12 cellular contexts compared by ENCODE assay signal in the genomic region with DNA sequence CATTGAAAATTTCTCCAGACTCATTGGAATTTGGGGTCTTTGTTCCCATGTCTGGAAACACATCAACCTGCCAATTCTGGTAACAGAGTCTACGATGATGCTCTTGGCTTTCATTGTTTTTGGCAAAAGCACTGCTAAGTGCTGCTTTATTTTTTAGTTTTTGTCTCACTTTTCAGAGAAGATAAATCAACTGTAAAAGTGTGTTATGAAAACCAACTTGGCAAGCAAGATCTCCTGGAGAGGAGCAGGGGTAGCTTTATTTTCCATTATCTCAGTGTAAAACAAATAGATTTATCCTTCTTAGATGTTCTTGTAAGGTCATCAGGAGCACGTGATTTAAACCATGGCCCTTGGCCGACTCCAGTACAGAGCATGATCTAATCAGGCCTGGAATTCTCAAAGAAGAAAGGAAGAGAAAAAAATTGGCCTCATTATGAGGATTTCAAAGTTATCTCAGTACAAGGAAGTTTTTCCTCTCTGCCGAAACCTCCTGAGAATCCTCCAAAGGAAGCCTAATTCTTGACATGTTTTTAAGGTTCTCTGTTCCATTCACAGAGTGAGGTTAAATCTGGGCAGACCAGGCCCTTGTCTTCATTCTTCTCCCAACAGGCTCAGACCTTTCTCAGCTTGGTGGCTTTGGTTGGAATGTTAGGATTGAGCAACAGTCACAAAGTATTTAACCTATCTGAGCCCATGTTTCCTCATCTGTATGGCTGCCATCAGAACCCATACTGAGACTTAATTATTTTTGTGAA. TPM values are rescaled to one million over a fixed set of nuclear protein-coding genes. Genes with fewer than 3 reads are reported as not detected.
DNase-seq lines count a peak whose midpoint lies in the region; ATAC-seq and TF ChIP-seq lines count a peak whose summit lies in the region.
"Had no signal": no experiment of that assay in that cellular context is flagged by ENCODE, and none has a peak within 500 bp of the region (broad histone marks: within the 10 kb centered on the region; RNA-seq: fewer than 3 reads in every experiment).

No MANE protein-coding gene starts in this region.

- peak overlapping the region; percentile 6 for H2AFZ ChIP-seq in IMR-90 (replicated peaks; ENCODE audit: low read length, poor library complexity)

- H3K27ac ChIP-seq in IMR-90 (ENCODE audit: insufficient read depth, low read length): peak overlapping the region; percentile 99

- no peaks in the 10 kb centered on the region for H3K9me3 ChIP-seq in IMR-90 (ENCODE audit: control insufficient read depth, insufficient read depth, low read length)

- POLR2A ChIA-PET in IMR-90 (lab: Charles Lee; ENCODE audit: unreplicated experiment): no interaction called here

- BruUV-seq in IMR-90 (replicated peaks; lab: Mats Ljungman, UMichigan): no TSS peak

- no peak for TF ChIP-seq CTCF in IMR-90 (conservative IDR thresholded peaks at IDR 0.05; ENCODE audit: low read depth, low read length)

- peak overlapping the region; percentile 95 for H3K23ac ChIP-seq in IMR-90 (ENCODE audit: low read depth, low read length)

- H3K79me1 ChIP-seq in IMR-90 (ENCODE audit: low read depth in 1 of 2, low read length in 2 of 2): peaks cover 0 to 6% of the 10 kb centered on the region in 2 experiments; a peak in 1 of 4 replicates

- peaks cover 19% of the 10 kb centered on the region for H3K9me1 ChIP-seq in IMR-90 (ENCODE audit: insufficient read depth, low read length)

- peak overlapping the region; percentile 97 for H2BK120ac ChIP-seq in IMR-90 (ENCODE audit: low read depth, low read length)

- peak overlapping the region; percentile 98 for H2BK20ac ChIP-seq in IMR-90 (ENCODE audit: low read depth, low read length)

- H3K9ac ChIP-seq in IMR-90 (ENCODE audit: low read depth, low read length): peak overlapping the region; percentile 69

- peak overlapping the region; percentile 95 for H4K5ac ChIP-seq in IMR-90 (ENCODE audit: low read depth, low read length)

- no peak overlapping the region for H3K4me3 ChIP-seq in IMR-90 (ENCODE audit: insufficient read depth, low read depth, low read length)

- WGBS in IMR-90 (ENCODE audit: extremely low coverage in 2 of 2, insufficient read length in 1 of 2), 2 experiments: no CpG with 5 or more reads among the region's 4 CpGs

- H2AK9ac ChIP-seq in IMR-90 (replicated peaks; ENCODE audit: low read depth, low read length, poor library complexity): peak overlapping the region; percentile 67

- peak overlapping the region; percentile 97; the same call in 1 of the 2 replicates for H2AK5ac ChIP-seq in IMR-90 (ENCODE audit: low read depth, low read length)

- H3K14ac ChIP-seq in IMR-90 (replicated peaks; ENCODE audit: low read depth, low read length): peak overlapping the region; percentile 80

- intact Hi-C loops in IMR-90 (cut with micrococcal nuclease): no loop called here

- TF ChIP-seq POLR2A in IMR-90 (IDR thresholded peaks at IDR 0.05; ENCODE audit: low read depth, low read length): no peak

- peak overlapping the region; percentile 98 for H2BK15ac ChIP-seq in IMR-90 (ENCODE audit: low read depth, low read length)

- peak overlapping the region; percentile 96 for H3K56ac ChIP-seq in IMR-90 (ENCODE audit: extremely low read depth, insufficient read depth, low read length)

- CTCF ChIA-PET in IMR-90 (lab: Yijun Ruan, JAX): no interaction called here

- H3K27me3 ChIP-seq in IMR-90 (ENCODE audit: control insufficient read depth, insufficient read depth, low read length): no peaks in the 10 kb centered on the region

- H3K4me2 ChIP-seq in IMR-90 (ENCODE audit: low read depth, low read length): peak overlapping the region; percentile 13; the same call in 1 of the 2 replicates

- H4K91ac ChIP-seq in IMR-90 (ENCODE audit: insufficient read depth, low read depth, low read length): peak overlapping the region; percentile 93

- in situ Hi-C loops in IMR-90 (cut with MboI; ENCODE audit: low sequenced_read_pairs): no loop called here

- H3K18ac ChIP-seq in IMR-90 (ENCODE audit: low read depth, low read length): peak overlapping the region; percentile 99

- H3K36me3 ChIP-seq in IMR-90 (ENCODE audit: control insufficient read depth, insufficient read depth, low read length): no peaks in the 10 kb centered on the region

- no peaks in the 10 kb centered on the region for H4K20me1 ChIP-seq in IMR-90 (ENCODE audit: insufficient read depth, low read length)

- ATAC-seq in IMR-90 (ENCODE audit: low read depth): peak; percentile 62
- ATAC-seq in activated CD4-positive, CD25-positive, alpha-beta regulatory T cell treated with anti-CD3 and anti-CD28 coated beads, Interleukin-2, amount 50 U/mL, for 24 hours: no peak

- H2BK5ac ChIP-seq in IMR-90 (ENCODE audit: low read depth, low read length, poor library complexity, severe bottlenecking): peak overlapping the region; percentile 98

- H4K8ac ChIP-seq in IMR-90 (ENCODE audit: low read depth in 2 of 2, low read length in 2 of 2): peak overlapping the region; percentile 59 to 93

- peaks cover 30% of the 10 kb centered on the region for H3K4me1 ChIP-seq in IMR-90 (ENCODE audit: control insufficient read depth, insufficient read depth, low read length)

- TF ChIP-seq RAD21 in IMR-90 (IDR thresholded peaks at IDR 0.05; ENCODE audit: low read length): no peak

- peak overlapping the region; percentile 96 for H3K4ac ChIP-seq in IMR-90 (ENCODE audit: low read depth, low read length)

- dilution Hi-C loops in IMR-90 (cut with HindIII; ENCODE audit: low sequenced_read_pairs, unreplicated experiment): no loop called here

- DNase-seq in IMR-90 (peak; percentile 93), dedifferentiated amniotic fluid mesenchymal stem cell (ENCODE audit: extremely low spot score) (peak; percentile 80), left kidney (ENCODE audit: low read depth, low spot score) (peak; percentile 29), stromal cell of bone marrow (ENCODE audit: low read depth) (peak; percentile 87), GDM1 (lab: John Stamatoyannopoulos, UW) (no peak), SK-N-DZ (ENCODE audit: low spot score) (no peak), T-helper 9 cell (no peak)
- DNase-seq: central memory CD4-positive, alpha-beta T cell; DMS153; NCI-H2029 had no signal

TF ChIP-seq in IMR-90, 13 proteins besides CTCF, POLR2A, EP300 and RAD21:
- TF ChIP-seq MAZ (IDR thresholded peaks at IDR 0.05; ENCODE audit: borderline replicate concordance, low read depth, low read length) (no peak), SMC3 (IDR thresholded peaks at IDR 0.05; ENCODE audit: low read depth, low read length) (no peak), NFE2L2 (IDR thresholded peaks at IDR 0.05; ENCODE audit: low read depth, low read length) (no peak), RCOR1 (IDR thresholded peaks at IDR 0.05; ENCODE audit: insufficient replicate concordance, low read length) (no peak), CEBPB (IDR thresholded peaks at IDR 0.05; ENCODE audit: low read depth, low read length) (peak; percentile 94), MAFK (IDR thresholded peaks at IDR 0.05; ENCODE audit: low read depth, low read length) (no peak), RFX5 (IDR thresholded peaks at IDR 0.05; ENCODE audit: low read depth, low read length) (no peak), MXI1 (IDR thresholded peaks at IDR 0.05; ENCODE audit: borderline replicate concordance, low read depth, low read length) (no peak), BHLHE40 (IDR thresholded peaks at IDR 0.05; ENCODE audit: low read depth, low read length) (peak; percentile 83), ELK1 (IDR thresholded peaks at IDR 0.05; ENCODE audit: borderline replicate concordance, low read depth, low read length) (no peak), CHD1 (IDR thresholded peaks at IDR 0.05; ENCODE audit: low read depth, low read length) (no peak), FOS (IDR thresholded peaks at IDR 0.05; ENCODE audit: low read depth, low read length) (no peak), USF2 (IDR thresholded peaks at IDR 0.05; ENCODE audit: low read depth, low read length) (peak; percentile 82)

RNA-seq across cellular contexts. Expression of gene PAMR1, which starts 16.4 kb away (rescaled TPM):
- 65.5 and 80.7 TPM in 2 replicates for total RNA-seq in IMR-90 (2012; rRNA removed)
- 67.5 and 70.7 TPM in 2 replicates for polyA plus RNA-seq in IMR-90 (2012; rRNA removed)
- 61.3 and 83.4 TPM in 2 replicates for polyA plus RNA-seq in IMR-90 (2012; cell fraction: cytosol; rRNA removed)
- 102 and 106 TPM in 2 replicates for polyA plus RNA-seq in IMR-90 (2012; cell fraction: nucleus; rRNA removed; ENCODE audit: low replicate concordance)
- polyA plus RNA-seq in SK-N-DZ (2014; cell fraction: cytosol; rRNA removed): 0.05 and 0.50 TPM in 2 replicates
- not detected in 2 replicates for polyA plus RNA-seq in SK-N-DZ (2014; cell fraction: nucleus; rRNA removed)
- total RNA-seq: SK-MEL-5 had no signal

Comparison
In these comparisons a context has a peak if more than half of its experiments do, and no peak if none do; other contexts are left out.
1. DNase-seq: peak in IMR-90 (single experiment), dedifferentiated amniotic fluid mesenchymal stem cell (single experiment), left kidney (single experiment) and stromal cell of bone marrow (single experiment); none in GDM1 (single experiment), SK-N-DZ (single experiment) and T-helper 9 cell (single experiment).